1 cellular context compared by ENCODE assay signal in the genomic region with DNA sequence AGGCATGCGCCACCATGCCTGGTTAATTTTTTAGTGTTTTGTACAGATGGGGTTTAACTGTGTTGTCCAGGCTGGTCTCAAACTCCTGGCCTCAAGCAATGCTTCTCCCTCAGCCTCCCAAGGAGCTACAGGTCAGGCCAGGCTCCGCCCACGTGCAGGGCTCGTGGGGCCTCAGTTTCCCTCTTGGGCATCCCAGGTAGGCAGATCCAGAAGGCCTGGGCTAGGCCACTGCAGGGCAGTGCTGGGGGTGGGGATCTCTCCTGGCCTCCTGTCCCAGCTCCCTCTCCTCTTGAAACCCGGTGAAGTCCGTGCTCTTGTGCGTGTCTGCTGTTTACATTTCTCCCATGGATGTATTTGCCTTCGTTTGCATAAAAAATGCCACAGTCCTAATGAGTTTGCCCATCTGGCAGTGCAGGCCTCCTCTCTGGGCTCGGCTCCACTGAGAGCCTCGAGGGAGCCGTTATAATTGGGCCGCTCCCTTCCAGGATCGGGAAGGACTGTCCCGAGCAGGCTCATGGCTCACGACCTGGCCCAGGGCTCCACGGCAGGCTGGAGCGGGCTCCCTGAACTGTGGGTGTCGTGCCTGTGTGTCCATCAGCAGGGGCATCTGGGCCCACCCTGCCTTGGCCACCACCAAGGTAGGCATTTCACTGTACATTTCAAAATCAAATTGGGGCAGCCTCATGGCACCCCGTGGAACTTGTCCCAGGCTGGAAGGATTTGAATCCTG.
TF ChIP-seq lines count a peak whose summit lies in the region.

No MANE protein-coding gene starts in this region.

TF ChIP-seq in H1, 55 proteins besides CTCF, POLR2A, EP300 and RAD21:
- TF ChIP-seq HDAC6 (IDR thresholded peaks at IDR 0.05; ENCODE audit: low read depth, low read length) (no peak), HDAC2 (IDR thresholded peaks at IDR 0.05; ENCODE audit: borderline replicate concordance in 1 of 2, low read depth in 2 of 2, low read length in 2 of 2) (no peak), NRF1 (IDR thresholded peaks at IDR 0.05; ENCODE audit: low read depth, low read length) (no peak), CTBP2 (IDR thresholded peaks at IDR 0.05; ENCODE audit: borderline replicate concordance, insufficient read depth, insufficient read length, low read length) (no peak), NANOG (IDR thresholded peaks at IDR 0.05; ENCODE audit: insufficient read depth, low read depth, low read length, poor library complexity, severe bottlenecking) (no peak), POU5F1 (IDR thresholded peaks at IDR 0.05; ENCODE audit: low read depth, low read length) (no peak), SP4 (IDR thresholded peaks at IDR 0.05; ENCODE audit: low read length) (no peak), SP1 (IDR thresholded peaks at IDR 0.05; ENCODE audit: low read depth, low read length) (no peak), ASH2L (IDR thresholded peaks at IDR 0.05; ENCODE audit: low read length) (no peak), CBX5 (IDR thresholded peaks at IDR 0.05; ENCODE audit: low read depth, low read length) (no peak), KDM4A (IDR thresholded peaks at IDR 0.05; ENCODE audit: low read depth, low read length, severe bottlenecking) (no peak), SIX5 (IDR thresholded peaks at IDR 0.05; ENCODE audit: low read depth, low read length) (no peak), RBBP5 (IDR thresholded peaks at IDR 0.05; ENCODE audit: borderline replicate concordance, low read depth, low read length) (no peak), JUND (IDR thresholded peaks at IDR 0.05; ENCODE audit: low read length) (no peak)
- TF ChIP-seq, protein P1, sequence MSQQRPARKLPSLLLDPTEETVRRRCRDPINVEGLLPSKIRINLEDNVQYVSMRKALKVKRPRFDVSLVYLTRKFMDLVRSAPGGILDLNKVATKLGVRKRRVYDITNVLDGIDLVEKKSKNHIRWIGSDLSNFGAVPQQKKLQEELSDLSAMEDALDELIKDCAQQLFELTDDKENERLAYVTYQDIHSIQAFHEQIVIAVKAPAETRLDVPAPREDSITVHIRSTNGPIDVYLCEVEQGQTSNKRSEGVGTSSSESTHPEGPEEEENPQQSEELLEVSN (IDR thresholded peaks at IDR 0.05): no peak
- TF ChIP-seq, protein P2, sequence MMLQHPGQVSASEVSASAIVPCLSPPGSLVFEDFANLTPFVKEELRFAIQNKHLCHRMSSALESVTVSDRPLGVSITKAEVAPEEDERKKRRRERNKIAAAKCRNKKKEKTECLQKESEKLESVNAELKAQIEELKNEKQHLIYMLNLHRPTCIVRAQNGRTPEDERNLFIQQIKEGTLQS (IDR thresholded peaks at IDR 0.05; ENCODE audit: insufficient read depth, low read depth, low read length): no peak
- TF ChIP-seq, protein P3, sequence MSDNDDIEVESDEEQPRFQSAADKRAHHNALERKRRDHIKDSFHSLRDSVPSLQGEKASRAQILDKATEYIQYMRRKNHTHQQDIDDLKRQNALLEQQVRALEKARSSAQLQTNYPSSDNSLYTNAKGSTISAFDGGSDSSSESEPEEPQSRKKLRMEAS (IDR thresholded peaks at IDR 0.05): no peak
- TF ChIP-seq, protein P4, sequence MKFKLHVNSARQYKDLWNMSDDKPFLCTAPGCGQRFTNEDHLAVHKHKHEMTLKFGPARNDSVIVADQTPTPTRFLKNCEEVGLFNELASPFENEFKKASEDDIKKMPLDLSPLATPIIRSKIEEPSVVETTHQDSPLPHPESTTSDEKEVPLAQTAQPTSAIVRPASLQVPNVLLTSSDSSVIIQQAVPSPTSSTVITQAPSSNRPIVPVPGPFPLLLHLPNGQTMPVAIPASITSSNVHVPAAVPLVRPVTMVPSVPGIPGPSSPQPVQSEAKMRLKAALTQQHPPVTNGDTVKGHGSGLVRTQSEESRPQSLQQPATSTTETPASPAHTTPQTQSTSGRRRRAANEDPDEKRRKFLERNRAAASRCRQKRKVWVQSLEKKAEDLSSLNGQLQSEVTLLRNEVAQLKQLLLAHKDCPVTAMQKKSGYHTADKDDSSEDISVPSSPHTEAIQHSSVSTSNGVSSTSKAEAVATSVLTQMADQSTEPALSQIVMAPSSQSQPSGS (IDR thresholded peaks at IDR 0.05; ENCODE audit: low read length): no peak
